In the genomic region with DNA sequence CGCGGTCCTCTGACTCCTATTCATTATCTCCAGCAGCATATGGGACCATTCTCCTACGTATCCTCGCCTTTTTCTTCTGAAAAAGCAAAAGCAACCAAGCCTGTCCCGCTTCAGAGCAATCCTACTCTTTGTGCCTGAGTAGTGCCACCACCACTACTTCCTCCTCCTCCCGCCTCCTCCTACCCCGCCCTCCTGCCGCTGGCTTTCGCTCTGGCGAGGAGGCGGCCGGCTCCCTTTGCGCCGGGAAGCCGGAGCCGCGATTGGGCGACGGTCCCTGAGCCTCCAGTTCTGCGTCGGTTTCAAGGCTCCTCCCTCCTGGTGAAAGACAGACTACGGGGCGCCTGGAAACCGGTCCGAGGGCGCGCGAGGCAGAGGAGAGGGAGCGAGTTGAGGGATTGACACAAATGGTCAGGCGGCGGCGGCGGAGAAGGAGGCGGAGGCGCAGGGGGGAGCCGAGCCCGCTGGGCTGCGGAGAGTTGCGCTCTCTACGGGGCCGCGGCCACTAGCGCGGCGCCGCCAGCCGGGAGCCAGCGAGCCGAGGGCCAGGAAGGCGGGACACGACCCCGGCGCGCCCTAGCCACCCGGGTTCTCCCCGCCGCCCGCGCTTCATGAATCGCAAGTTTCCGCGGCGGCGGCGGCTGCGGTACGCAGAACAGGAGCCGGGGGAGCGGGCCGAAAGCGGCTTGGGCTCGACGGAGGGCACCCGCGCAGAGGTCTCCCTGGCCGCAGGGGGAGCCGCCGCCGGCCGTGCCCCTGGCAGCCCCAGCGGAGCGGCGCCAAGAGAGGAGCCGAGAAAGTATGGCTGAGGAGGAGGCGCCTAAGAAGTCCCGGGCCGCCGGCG, we compare ENCODE assay signal across 8 cellular contexts. TPM values are rescaled to one million over a fixed set of nuclear protein-coding genes. Genes with fewer than 3 reads are reported as not detected.
DNase-seq lines count a peak whose midpoint lies in the region; ATAC-seq, FAIRE-seq and TF ChIP-seq lines count a peak whose summit lies in the region.

A gene (plus strand): TSS at position 351 of the 841 bp plus-strand sequence. CDS start 448 bp downstream, at position 799.

- H3K9me3 ChIP-seq in A549, result no peaks in the 10 kb centered on the region

- peak within 1 kb of the TSS; percentile 72 to 89 (median 74) for H3K4me3 Mint-ChIP-seq in T-cell

- CTCF ChIA-PET in A549 (lab: Yijun Ruan, JAX) (no interaction called here), T-cell (lab: Charles Lee) (no interaction called here)

- peak within 1 kb of the TSS; percentile 99 for H3K4me2 ChIP-seq in A549

- POLR2A ChIA-PET in A549 (lab: Yijun Ruan, JAX) (interaction anchor here (1.0 kb wide), 1 partner anchor 13 kb away, joined by 3 read pairs; no protein-coding TSS in a partner anchor), T-cell (lab: Charles Lee) (no interaction called here)

- DNase-seq in A549 (ENCODE audit: low read depth in 1 of 2, low spot score in 1 of 2) (peak; percentile 73 to 96), NCI-H146 treated with DMSO at 0.1 percent for 48 hours (lab: John Stamatoyannopoulos, UW; ENCODE audit: unreplicated experiment) (peak; percentile 95), T-cell (peak in 24 of 34 experiments; percentile 2 to 60 (median 13)), cerebellar cortex (ENCODE audit: low spot score) (peak; percentile 95), inferior parietal cortex (ENCODE audit: extremely low spot score) (peak; percentile 94)

- H3K27me3 Mint-ChIP-seq in T-cell, result peaks cover 4 to 51% of the 10 kb centered on the region in 2 donors

- H3K36me3 Mint-ChIP-seq in T-cell, result no peaks in the 10 kb centered on the region

- H3K4me1 Mint-ChIP-seq in T-cell, result peaks cover 0 to 19% (median 11%) of the 10 kb centered on the region in 3 donors

- 0 out of 5 replicates have a peak, but pooled peaks of 1 of the 2 experiments have one; percentile 16 for TF ChIP-seq RAD21 in A549 (conservative IDR thresholded peaks at IDR 0.05 in 1 of 2, IDR thresholded peaks at IDR 0.05 in 1 of 2)

- 0 out of 3 replicates have a peak, but pooled peaks have one; percentile 9 for TF ChIP-seq CTCF in A549 (IDR thresholded peaks at IDR 0.05)

- no peak for TF ChIP-seq EP300 in A549 (IDR thresholded peaks at IDR 0.05)

- ATAC-seq in A549 (peak; percentile 89 to 96), GM18511 (IDR thresholded peaks at IDR 0.05; ENCODE audit: unreplicated experiment) (peak; percentile 89), HG02970 (IDR thresholded peaks at IDR 0.05; ENCODE audit: low FRiP score, unreplicated experiment) (peak; percentile 94), T-cell (replicated peaks in 1 of 4) (peak; percentile 52 to 83 (median 53))

- peak; percentile 41 for TF ChIP-seq POLR2A in A549 (IDR thresholded peaks at IDR 0.05; ENCODE audit: low read length)

- H3K27ac Mint-ChIP-seq in T-cell, result no peak within 1 kb of the TSS

- no peaks in the 10 kb centered on the region for H3K9me3 Mint-ChIP-seq in T-cell

- H3K4me3 ChIP-seq in A549, result peak within 1 kb of the TSS; percentile 91
- H3K4me3 ChIP-seq in skin epidermis, result peak within 1 kb of the TSS; percentile 64 to 88 (median 80)

- peaks cover 6% of the 10 kb centered on the region; the same call in 1 of the 3 replicates for H3K4me1 ChIP-seq in A549

- H3K27ac ChIP-seq in A549 (peak within 1 kb of the TSS; percentile 80 to 91), skin epidermis (peak within 1 kb of the TSS; percentile 43 to 98 (median 92))

- FAIRE-seq in A549 (lab: Jason Lieb, UNC), result no peak

- WGBS in A549 (ENCODE audit: missing lambda C conversion rate), result 2% methylated on average over 37 of the region's 89 CpGs

TF ChIP-seq in A549, 52 proteins besides CTCF, POLR2A, EP300 and RAD21:
- TF ChIP-seq JUNB (IDR thresholded peaks at IDR 0.05) (no peak), ESRRA (IDR thresholded peaks at IDR 0.05; ENCODE audit: borderline replicate concordance, low read length) (0 out of 2 replicates have a peak, but pooled peaks have one; percentile 39), CBX8 (IDR thresholded peaks at IDR 0.05) (no peak), HOXB5 (CRISPR knock-in tag; IDR thresholded peaks at IDR 0.05) (no peak), JUN (IDR thresholded peaks at IDR 0.05) (peak in 1 of 2 experiments; percentile 57; a peak in 1 of 5 replicates), MAZ (IDR thresholded peaks at IDR 0.05; ENCODE audit: borderline replicate concordance, low read depth, low read length) (peak; percentile 85; the same call in 1 of the 2 replicates), CBX2 (IDR thresholded peaks at IDR 0.05; ENCODE audit: borderline replicate concordance, low read depth) (no peak)
- TF ChIP-seq, protein P1, sequence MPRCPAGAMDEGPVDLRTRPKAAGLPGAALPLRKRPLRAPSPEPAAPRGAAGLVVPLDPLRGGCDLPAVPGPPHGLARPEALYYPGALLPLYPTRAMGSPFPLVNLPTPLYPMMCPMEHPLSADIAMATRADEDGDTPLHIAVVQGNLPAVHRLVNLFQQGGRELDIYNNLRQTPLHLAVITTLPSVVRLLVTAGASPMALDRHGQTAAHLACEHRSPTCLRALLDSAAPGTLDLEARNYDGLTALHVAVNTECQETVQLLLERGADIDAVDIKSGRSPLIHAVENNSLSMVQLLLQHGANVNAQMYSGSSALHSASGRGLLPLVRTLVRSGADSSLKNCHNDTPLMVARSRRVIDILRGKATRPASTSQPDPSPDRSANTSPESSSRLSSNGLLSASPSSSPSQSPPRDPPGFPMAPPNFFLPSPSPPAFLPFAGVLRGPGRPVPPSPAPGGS (IDR thresholded peaks at IDR 0.05), result 0 out of 3 replicates have a peak, but pooled peaks have one; percentile 33
- TF ChIP-seq, protein P2, sequence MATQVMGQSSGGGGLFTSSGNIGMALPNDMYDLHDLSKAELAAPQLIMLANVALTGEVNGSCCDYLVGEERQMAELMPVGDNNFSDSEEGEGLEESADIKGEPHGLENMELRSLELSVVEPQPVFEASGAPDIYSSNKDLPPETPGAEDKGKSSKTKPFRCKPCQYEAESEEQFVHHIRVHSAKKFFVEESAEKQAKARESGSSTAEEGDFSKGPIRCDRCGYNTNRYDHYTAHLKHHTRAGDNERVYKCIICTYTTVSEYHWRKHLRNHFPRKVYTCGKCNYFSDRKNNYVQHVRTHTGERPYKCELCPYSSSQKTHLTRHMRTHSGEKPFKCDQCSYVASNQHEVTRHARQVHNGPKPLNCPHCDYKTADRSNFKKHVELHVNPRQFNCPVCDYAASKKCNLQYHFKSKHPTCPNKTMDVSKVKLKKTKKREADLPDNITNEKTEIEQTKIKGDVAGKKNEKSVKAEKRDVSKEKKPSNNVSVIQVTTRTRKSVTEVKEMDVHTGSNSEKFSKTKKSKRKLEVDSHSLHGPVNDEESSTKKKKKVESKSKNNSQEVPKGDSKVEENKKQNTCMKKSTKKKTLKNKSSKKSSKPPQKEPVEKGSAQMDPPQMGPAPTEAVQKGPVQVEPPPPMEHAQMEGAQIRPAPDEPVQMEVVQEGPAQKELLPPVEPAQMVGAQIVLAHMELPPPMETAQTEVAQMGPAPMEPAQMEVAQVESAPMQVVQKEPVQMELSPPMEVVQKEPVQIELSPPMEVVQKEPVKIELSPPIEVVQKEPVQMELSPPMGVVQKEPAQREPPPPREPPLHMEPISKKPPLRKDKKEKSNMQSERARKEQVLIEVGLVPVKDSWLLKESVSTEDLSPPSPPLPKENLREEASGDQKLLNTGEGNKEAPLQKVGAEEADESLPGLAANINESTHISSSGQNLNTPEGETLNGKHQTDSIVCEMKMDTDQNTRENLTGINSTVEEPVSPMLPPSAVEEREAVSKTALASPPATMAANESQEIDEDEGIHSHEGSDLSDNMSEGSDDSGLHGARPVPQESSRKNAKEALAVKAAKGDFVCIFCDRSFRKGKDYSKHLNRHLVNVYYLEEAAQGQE (IDR thresholded peaks at IDR 0.05), result peak; percentile 20; the same call in 1 of the 2 replicates
- TF ChIP-seq, protein P3, sequence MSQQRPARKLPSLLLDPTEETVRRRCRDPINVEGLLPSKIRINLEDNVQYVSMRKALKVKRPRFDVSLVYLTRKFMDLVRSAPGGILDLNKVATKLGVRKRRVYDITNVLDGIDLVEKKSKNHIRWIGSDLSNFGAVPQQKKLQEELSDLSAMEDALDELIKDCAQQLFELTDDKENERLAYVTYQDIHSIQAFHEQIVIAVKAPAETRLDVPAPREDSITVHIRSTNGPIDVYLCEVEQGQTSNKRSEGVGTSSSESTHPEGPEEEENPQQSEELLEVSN (IDR thresholded peaks at IDR 0.05; ENCODE audit: borderline replicate concordance, low read depth), result peak; percentile 45; the same call in 1 of the 2 replicates
- TF ChIP-seq, protein P4, sequence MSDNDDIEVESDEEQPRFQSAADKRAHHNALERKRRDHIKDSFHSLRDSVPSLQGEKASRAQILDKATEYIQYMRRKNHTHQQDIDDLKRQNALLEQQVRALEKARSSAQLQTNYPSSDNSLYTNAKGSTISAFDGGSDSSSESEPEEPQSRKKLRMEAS (IDR thresholded peaks at IDR 0.05), result peak; percentile 73

RNA-seq across cellular contexts. Expression of the gene that starts here (rescaled TPM):
- polyA plus RNA-seq in A549 (2011; rRNA removed) (1.3 and 1.4 TPM in 2 replicates), A549 (2017; fragmentation: RNase III; extraction: RNeasy Plus Mini Kit Qiagen cat#74134 plus additional on column Dnase treatment) (1.2 to 1.4 TPM (median 1.2 TPM) in 3 replicates)
- 1.8 and 2.8 TPM in 2 replicates for polyA plus RNA-seq in A549 (2012; cell fraction: cytosol; rRNA removed)
- 1.9 and 2.5 TPM in 2 replicates for polyA plus RNA-seq in A549 (2012; cell fraction: nucleus; rRNA removed)
- polyA minus RNA-seq in A549 (2011; rRNA and poly(A)+ RNA removed), result 1.5 and 1.6 TPM in 2 replicates
- total RNA-seq in T-cell, result under 1 TPM; 0.07 to 0.47 (median 0.13) TPM

Comparison
In these comparisons a context has a peak if more than half of its experiments do, and no peak if none do; other contexts are left out.
1. Peak in every context shown above with its lines: DNase-seq, ATAC-seq, H3K4me3 ChIP-seq and H3K27ac ChIP-seq.
2. Peak in DNase-seq and ATAC-seq in T-cell; RNA of the gene not detected or under 1 TPM.
3. DNase-seq: peak in every context shown above with its lines; median percentile 95 in NCI-H146 treated with DMSO at 0.1 percent for 48 hours; 95 in cerebellar cortex; 94 in inferior parietal cortex; 84 in A549; 13 in T-cell.